22 cellular contexts compared by ENCODE assay signal in genomic region chr9:75775966-75776691, GRCh38.
"Had no signal": no experiment of that assay in that cellular context is flagged by ENCODE, and none has a peak within 500 bp of the region (broad histone marks: within the 10 kb centered on the region; RNA-seq: fewer than 3 reads in every experiment).

No MANE protein-coding gene starts in this region.

- H3K27ac Mint-ChIP-seq: activated CD4-positive, alpha-beta memory T cell treated with anti-CD3 and anti-CD28 coated beads for 36 hours; activated CD4-positive, alpha-beta T cell treated with anti-CD3 and anti-CD28 coated beads, Interleukin-2, amount 10 ng/mL, durations not matched to agents 7 days and 5 days; activated naive CD4-positive, alpha-beta T cell treated with anti-CD3 and anti-CD28 coated beads, Interleukin-2, amount 50 U/mL, for 72 hours; activated naive CD8-positive, alpha-beta T cell treated with anti-CD3 and anti-CD28 coated beads, Interleukin-2, amount 50 U/mL, for 24 hours had no signal

- DNase-seq: activated CD4-positive, alpha-beta memory T cell treated with anti-CD3 and anti-CD28 coated beads for 36 hours; activated CD4-positive, alpha-beta T cell treated with anti-CD3 and anti-CD28 coated beads, Interleukin-2, amount 10 ng/mL, durations not matched to agents 7 days and 5 days; activated CD4-positive, CD25-positive, alpha-beta regulatory T cell; activated CD8-positive, alpha-beta memory T cell treated with anti-CD3 and anti-CD28 coated beads for 24 hours; activated effector memory CD4-positive, alpha-beta T cell treated with anti-CD3 and anti-CD28 coated beads, Interleukin-2, amount 50 U/mL, for 16 hours; activated naive CD4-positive, alpha-beta T cell treated with Interleukin-2 at 50 U/mL for 16 hours; activated naive CD8-positive, alpha-beta T cell treated with anti-CD3 and anti-CD28 coated beads, Interleukin-2, amount 50 U/mL, for 24 hours; activated T-cell treated with anti-CD3 and anti-CD28 coated beads, Interleukin-2, amount 50 U/mL, for 4 hours; amniotic stem cell; body of pancreas; central memory CD4-positive, alpha-beta T cell; MM.1S; NCI-H1048; NCI-H1417; NCI-H1930; NCI-H446; NCI-H526 treated with DMSO at 0.1 percent for 48 hours; NCI-H82; PC-3; SK-N-SH; T-helper 1 cell had no signal

- H3K9me3 Mint-ChIP-seq: activated CD4-positive, alpha-beta memory T cell treated with anti-CD3 and anti-CD28 coated beads for 36 hours; activated CD4-positive, alpha-beta T cell treated with anti-CD3 and anti-CD28 coated beads, Interleukin-2, amount 10 ng/mL, durations not matched to agents 7 days and 5 days had no signal

- ATAC-seq: activated naive CD8-positive, alpha-beta T cell treated with anti-CD3 and anti-CD28 coated beads, Interleukin-2, amount 50 U/mL, for 24 hours; activated T-cell treated with anti-CD3 and anti-CD28 coated beads, Interleukin-2, amount 50 U/mL, for 4 hours; body of pancreas; PC-3 had no signal

- H3K4me3 Mint-ChIP-seq: activated CD4-positive, alpha-beta memory T cell treated with anti-CD3 and anti-CD28 coated beads for 36 hours; activated CD4-positive, alpha-beta T cell treated with anti-CD3 and anti-CD28 coated beads, Interleukin-2, amount 10 ng/mL, durations not matched to agents 7 days and 5 days; activated naive CD8-positive, alpha-beta T cell treated with anti-CD3 and anti-CD28 coated beads, Interleukin-2, amount 50 U/mL, for 24 hours; activated T-cell treated with anti-CD3 and anti-CD28 coated beads, Interleukin-2, amount 50 U/mL, for 4 hours had no signal

- H3K4me1 Mint-ChIP-seq: activated CD4-positive, alpha-beta T cell treated with anti-CD3 and anti-CD28 coated beads, Interleukin-2, amount 10 ng/mL, durations not matched to agents 7 days and 5 days; activated naive CD8-positive, alpha-beta T cell treated with anti-CD3 and anti-CD28 coated beads, Interleukin-2, amount 50 U/mL, for 24 hours had no signal

- H3K36me3 Mint-ChIP-seq: activated CD4-positive, alpha-beta memory T cell treated with anti-CD3 and anti-CD28 coated beads for 36 hours; activated naive CD4-positive, alpha-beta T cell treated with anti-CD3 and anti-CD28 coated beads, Interleukin-2, amount 50 U/mL, for 72 hours had no signal
